25 cellular contexts compared by ENCODE assay signal in the genomic region with DNA sequence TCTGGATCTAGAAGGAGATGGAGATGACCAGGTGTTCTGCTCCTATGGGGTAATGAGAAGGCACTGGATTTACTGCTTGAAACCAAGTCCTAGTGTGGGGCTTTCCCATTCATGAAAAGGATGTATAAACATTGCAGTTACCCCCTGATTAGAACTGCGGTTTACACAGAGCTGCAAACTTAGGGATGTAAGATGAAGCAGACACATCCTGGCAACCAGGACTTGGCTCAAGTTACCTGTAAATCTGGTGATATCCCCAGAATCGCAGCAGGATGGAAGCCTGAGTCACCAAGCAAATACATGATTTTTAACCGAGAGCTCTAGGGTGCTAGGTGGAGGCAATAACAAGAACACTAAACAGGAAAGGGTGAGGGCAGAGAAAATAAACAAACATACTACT.
A peak's percentile ranks its signal among the peaks of the same experiment; 100 is the strongest.
DNase-seq lines count a peak whose midpoint lies in the region; ATAC-seq, FAIRE-seq and TF ChIP-seq lines count a peak whose summit lies in the region.
"Had no signal": no experiment of that assay in that cellular context is flagged by ENCODE, and none has a peak within 500 bp of the region (broad histone marks: within the 10 kb centered on the region; RNA-seq: fewer than 3 reads in every experiment).

No MANE protein-coding gene starts in this region.

- peaks cover 3 to 10% of the 10 kb centered on the region in 2 donors for H3K27me3 Mint-ChIP-seq in CD8-positive, alpha-beta memory T cell

- H3K9me3 ChIP-seq in heart left ventricle (peaks cover 0 to 4% (median 0%) of the 10 kb centered on the region in 12 donors), kidney (ENCODE audit: control insufficient read depth in 1 of 2, low read length in 2 of 2) (no peaks in the 10 kb centered on the region), upper lobe of right lung (no peaks in the 10 kb centered on the region)
- H3K9me3 ChIP-seq in CD8-positive, alpha-beta memory T cell (ENCODE audit: low read length) = no peaks in the 10 kb centered on the region
- H3K9me3 ChIP-seq: Peyer's patch, spleen, tibial nerve had no signal

- no peaks in the 10 kb centered on the region for H3K36me3 Mint-ChIP-seq in CD8-positive, alpha-beta memory T cell
- H3K36me3 Mint-ChIP-seq: CD4-positive, alpha-beta memory T cell; neural progenitor cell had no signal

- in situ Hi-C loops in astrocyte of the spinal cord (cut with HindIII; ENCODE audit: low sequenced_read_pairs) = no loop called here

- 74 to 91% (median 82%) methylated on average over 3 of the region's 3 CpGs for WGBS in heart left ventricle, 4 donors

- POLR2A ChIA-PET in CD8-positive, alpha-beta memory T cell (lab: Charles Lee) = no interaction called here

- no peak overlapping the region for H3K4me3 Mint-ChIP-seq in CD8-positive, alpha-beta memory T cell
- H3K4me3 Mint-ChIP-seq: neural progenitor cell; stimulated activated naive CD8-positive, alpha-beta T cell treated with anti-CD3 and anti-CD28 coated beads, Interleukin-15, Interleukin-2, amounts not matched to agents 100 ng/mL and 50 ng/mL, for 24 hours had no signal

- H3K4me3 ChIP-seq in astrocyte of the spinal cord (ENCODE audit: low read depth, low read length) (no peak overlapping the region), heart left ventricle (no peak overlapping the region), kidney (ENCODE audit: low read length in 2 of 2) (no peak overlapping the region), upper lobe of right lung (no peak overlapping the region)
- no peak overlapping the region for H3K4me3 ChIP-seq in CD8-positive, alpha-beta memory T cell (ENCODE audit: low read length)
- H3K4me3 ChIP-seq: neural progenitor cell, Peyer's patch, spleen, tibial nerve had no signal

- H3K4me1 Mint-ChIP-seq in CD8-positive, alpha-beta memory T cell = no peaks in the 10 kb centered on the region
- H3K4me1 Mint-ChIP-seq: neural progenitor cell had no signal

- no peaks in the 10 kb centered on the region for H3K4me1 ChIP-seq in heart left ventricle
- no peaks in the 10 kb centered on the region for H3K4me1 ChIP-seq in kidney (ENCODE audit: control insufficient read depth in 1 of 2, insufficient read depth in 1 of 2, low read depth in 1 of 2, low read length in 2 of 2)
- no peaks in the 10 kb centered on the region for H3K4me1 ChIP-seq in upper lobe of right lung
- H3K4me1 ChIP-seq in CD8-positive, alpha-beta memory T cell (ENCODE audit: insufficient read depth, low read length) = no peaks in the 10 kb centered on the region
- H3K4me1 ChIP-seq: neural progenitor cell, Peyer's patch, spleen, tibial nerve had no signal

- H3K27ac Mint-ChIP-seq in CD8-positive, alpha-beta memory T cell = no peak overlapping the region
- H3K27ac Mint-ChIP-seq: activated T-helper 2 cell treated with anti-CD3 and anti-CD28 coated beads, Interferon-gamma antibody, Interleukin-2, Interleukin-4, amounts not matched to agents 10 μg/mL and 5 μg/mL and 100 μg/mL, durations not matched to agents 14 hours and 24 hours and 36 hours; neural progenitor cell; stimulated activated naive CD8-positive, alpha-beta T cell treated with anti-CD3 and anti-CD28 coated beads, Interleukin-15, Interleukin-2, amounts not matched to agents 100 ng/mL and 50 ng/mL, for 24 hours had no signal

- intact Hi-C loops in heart left ventricle (cut with DNase I) = no loop called here
- intact Hi-C loops in kidney (cut with DNase I) = no loop called here
- intact Hi-C loops in upper lobe of right lung (cut with DNase I) = no loop called here

- DNase-seq in ELR (ENCODE audit: low read depth) (peak; percentile 39), M059J (ENCODE audit: low read depth) (peak; percentile 86), astrocyte of the spinal cord (ENCODE audit: low read depth, low spot score) (peak; percentile 77), glomerular visceral epithelial cell (ENCODE audit: extremely low spot score) (peak; percentile 42), heart left ventricle (no peak), kidney (no peak), upper lobe of right lung (no peak)
- DNase-seq in CD8-positive, alpha-beta memory T cell = no peak
- DNase-seq: activated CD8-positive, alpha-beta memory T cell treated with anti-CD3 and anti-CD28 coated beads, Interleukin-2, amount 50 U/mL, for 4 hours; CD4-positive, alpha-beta memory T cell; central memory CD4-positive, alpha-beta T cell; DND-41; left ventricle myocardium superior; NCI-H187; NCI-H774; Peyer's patch; spleen; stimulated activated CD4-positive, alpha-beta T cell treated with anti-CD3 and anti-CD28 coated beads, Interleukin-4, amount 100 ng/mL, for 24 hours; T-helper 2 cell had no signal

- FAIRE-seq in kidney (lab: Jason Lieb, UNC) = no peak

- no peak overlapping the region for H3K9ac ChIP-seq in kidney (ENCODE audit: low read length in 2 of 2)
- H3K9ac ChIP-seq: neural progenitor cell had no signal

- H3K27ac ChIP-seq in heart left ventricle (no peak overlapping the region), kidney (ENCODE audit: low read depth in 2 of 2, low read length in 2 of 2) (no peak overlapping the region), upper lobe of right lung (no peak overlapping the region)
- H3K27ac ChIP-seq in CD8-positive, alpha-beta memory T cell (ENCODE audit: low read depth, low read length) = no peak overlapping the region
- H3K27ac ChIP-seq: neural progenitor cell, Peyer's patch, spleen, tibial nerve, VCaP had no signal

- peaks cover 0 to 4% (median 1%) of the 10 kb centered on the region in 5 donors for H3K9me3 Mint-ChIP-seq in CD8-positive, alpha-beta memory T cell

- TF ChIP-seq CTCF in astrocyte of the spinal cord (IDR thresholded peaks at IDR 0.05; ENCODE audit: low read depth, low read length) = no peak
- TF ChIP-seq CTCF in heart left ventricle (IDR thresholded peaks at IDR 0.05) = no peak
- no peak for TF ChIP-seq CTCF in kidney (IDR thresholded peaks at IDR 0.05; ENCODE audit: borderline replicate concordance, extremely low read depth, insufficient read depth)
- TF ChIP-seq CTCF in upper lobe of right lung (IDR thresholded peaks at IDR 0.05) = no peak

- H3K36me3 ChIP-seq in heart left ventricle = no peaks in the 10 kb centered on the region
- H3K36me3 ChIP-seq in kidney (ENCODE audit: control insufficient read depth in 1 of 2, insufficient read depth in 2 of 2, low read length in 2 of 2) = no peaks in the 10 kb centered on the region
- no peaks in the 10 kb centered on the region for H3K36me3 ChIP-seq in upper lobe of right lung
- H3K36me3 ChIP-seq in CD8-positive, alpha-beta memory T cell (ENCODE audit: insufficient read depth, low read length) = no peaks in the 10 kb centered on the region
- H3K36me3 ChIP-seq: neural progenitor cell, Peyer's patch, spleen, tibial nerve had no signal

- CTCF ChIA-PET in CD8-positive, alpha-beta memory T cell (lab: Charles Lee) = no interaction called here

- TF ChIP-seq POLR2A in heart left ventricle (IDR thresholded peaks at IDR 0.05) = no peak

- ATAC-seq in heart left ventricle = no peak
- no peak for ATAC-seq in upper lobe of right lung
- ATAC-seq: HCT116, left ventricle myocardium superior had no signal

- H3K27me3 ChIP-seq in heart left ventricle (peaks cover 0 to 3% (median 0%) of the 10 kb centered on the region in 9 donors), upper lobe of right lung (no peaks in the 10 kb centered on the region)
- H3K27me3 ChIP-seq in CD8-positive, alpha-beta memory T cell (ENCODE audit: insufficient read depth, low read length, poor library complexity, severe bottlenecking) = no peaks in the 10 kb centered on the region
- H3K27me3 ChIP-seq: neural progenitor cell, Peyer's patch, spleen, tibial nerve had no signal

Comparison
In these comparisons a context has a peak if more than half of its experiments do, and no peak if none do; other contexts are left out.
1. DNase-seq: peak in ELR (single experiment), M059J (single experiment), astrocyte of the spinal cord (single experiment) and glomerular visceral epithelial cell (single experiment); none in heart left ventricle (0 of 5), kidney (single experiment), upper lobe of right lung (single experiment) and CD8-positive, alpha-beta memory T cell (0 of 5).